In the genomic region with DNA sequence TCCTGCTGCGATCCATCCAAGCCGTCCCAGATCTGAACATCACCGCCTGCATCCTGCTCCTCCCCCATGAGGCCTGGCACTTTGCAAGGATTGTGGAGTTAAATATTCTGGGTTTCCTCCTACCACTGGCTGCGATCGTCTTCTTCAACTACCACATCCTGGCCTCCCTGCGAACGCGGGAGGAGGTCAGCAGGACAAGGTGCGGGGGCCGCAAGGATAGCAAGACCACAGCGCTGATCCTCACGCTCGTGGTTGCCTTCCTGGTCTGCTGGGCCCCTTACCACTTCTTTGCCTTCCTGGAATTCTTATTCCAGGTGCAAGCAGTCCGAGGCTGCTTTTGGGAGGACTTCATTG, we compare ENCODE assay signal across 1 cellular context.
TF ChIP-seq lines count a peak whose summit lies in the region.

No MANE protein-coding gene starts in this region.

TF ChIP-seq in IMR-90, 13 proteins besides CTCF, POLR2A, EP300 and RAD21:
- no peak for TF ChIP-seq MAZ (IDR thresholded peaks at IDR 0.05; ENCODE audit: borderline replicate concordance, low read depth, low read length)
- no peak for TF ChIP-seq MXI1 (IDR thresholded peaks at IDR 0.05; ENCODE audit: borderline replicate concordance, low read depth, low read length)
- TF ChIP-seq CHD1 (IDR thresholded peaks at IDR 0.05; ENCODE audit: low read depth, low read length) = no peak
- no peak for TF ChIP-seq USF2 (IDR thresholded peaks at IDR 0.05; ENCODE audit: low read depth, low read length)
- TF ChIP-seq, protein P1, sequence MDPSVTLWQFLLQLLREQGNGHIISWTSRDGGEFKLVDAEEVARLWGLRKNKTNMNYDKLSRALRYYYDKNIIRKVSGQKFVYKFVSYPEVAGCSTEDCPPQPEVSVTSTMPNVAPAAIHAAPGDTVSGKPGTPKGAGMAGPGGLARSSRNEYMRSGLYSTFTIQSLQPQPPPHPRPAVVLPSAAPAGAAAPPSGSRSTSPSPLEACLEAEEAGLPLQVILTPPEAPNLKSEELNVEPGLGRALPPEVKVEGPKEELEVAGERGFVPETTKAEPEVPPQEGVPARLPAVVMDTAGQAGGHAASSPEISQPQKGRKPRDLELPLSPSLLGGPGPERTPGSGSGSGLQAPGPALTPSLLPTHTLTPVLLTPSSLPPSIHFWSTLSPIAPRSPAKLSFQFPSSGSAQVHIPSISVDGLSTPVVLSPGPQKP (IDR thresholded peaks at IDR 0.05; ENCODE audit: borderline replicate concordance, low read depth, low read length) = no peak
- no peak for TF ChIP-seq RFX5 (IDR thresholded peaks at IDR 0.05; ENCODE audit: low read depth, low read length)
- TF ChIP-seq BHLHE40 (IDR thresholded peaks at IDR 0.05; ENCODE audit: low read depth, low read length) = no peak
- no peak for TF ChIP-seq MAFK (IDR thresholded peaks at IDR 0.05; ENCODE audit: low read depth, low read length)
- no peak for TF ChIP-seq CEBPB (IDR thresholded peaks at IDR 0.05; ENCODE audit: low read depth, low read length)
- TF ChIP-seq RCOR1 (IDR thresholded peaks at IDR 0.05; ENCODE audit: insufficient replicate concordance, low read length) = no peak
- no peak for TF ChIP-seq NFE2L2 (IDR thresholded peaks at IDR 0.05; ENCODE audit: low read depth, low read length)
- no peak for TF ChIP-seq FOS (IDR thresholded peaks at IDR 0.05; ENCODE audit: low read depth, low read length)
- no peak for TF ChIP-seq SMC3 (IDR thresholded peaks at IDR 0.05; ENCODE audit: low read depth, low read length)
